9 cellular contexts compared by ENCODE assay signal in the genomic region with DNA sequence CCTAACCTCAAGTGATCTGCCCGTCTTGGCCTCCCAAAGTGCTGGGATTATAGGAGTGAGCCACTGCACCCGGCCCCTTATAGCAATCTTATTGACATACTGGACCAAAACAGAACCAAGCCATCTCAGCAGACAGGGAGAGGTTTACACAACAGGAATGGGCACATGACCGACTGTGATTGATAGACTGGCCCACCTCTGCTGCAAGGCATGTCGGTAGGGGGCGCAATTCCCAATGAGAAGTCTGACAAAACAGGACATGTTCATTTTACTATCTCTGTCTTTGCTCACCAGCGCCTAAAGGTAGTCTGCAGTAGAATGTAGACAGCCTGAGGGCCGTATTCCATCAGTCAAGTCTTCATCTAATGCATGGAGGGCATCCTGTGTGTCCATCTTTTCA. TPM values are rescaled to one million over a fixed set of nuclear protein-coding genes. Genes with fewer than 3 reads are reported as not detected.
DNase-seq lines count a peak whose midpoint lies in the region; ATAC-seq, FAIRE-seq and TF ChIP-seq lines count a peak whose summit lies in the region.
"Had no signal": no experiment of that assay in that cellular context is flagged by ENCODE, and none has a peak within 500 bp of the region (broad histone marks: within the 10 kb centered on the region; RNA-seq: fewer than 3 reads in every experiment).

No MANE protein-coding gene starts in this region.

- TF ChIP-seq CTCF in D721Med (IDR thresholded peaks at IDR 0.05; ENCODE audit: insufficient read depth, missing control alignments): peak; percentile 45
- peak; percentile 75 for TF ChIP-seq CTCF in PC-3 (conservative IDR thresholded peaks at IDR 0.05; ENCODE audit: low read depth, low read length)
- peak in 1 of 2 experiments; percentile 51 for TF ChIP-seq CTCF in brain (conservative IDR thresholded peaks at IDR 0.05)
- peak; percentile 53 for TF ChIP-seq CTCF in progenitor cell of endocrine pancreas (IDR thresholded peaks at IDR 0.05; ENCODE audit: unreplicated experiment)

- no peaks in the 10 kb centered on the region for H3K9me2 ChIP-seq in PC-3 (replicated peaks; ENCODE audit: low read length)

- H3K4me3 ChIP-seq in H7 (ENCODE audit: insufficient read depth, low read depth, low read length) (no peak overlapping the region), PC-3 (ENCODE audit: low read length) (no peak overlapping the region)

- no peaks in the 10 kb centered on the region for H3K9me3 ChIP-seq in PC-3 (ENCODE audit: low read length)

- H3K9me3 Mint-ChIP-seq in brain (peaks cover 6 to 17% (median 9%) of the 10 kb centered on the region in 5 experiments), progenitor cell of endocrine pancreas (ENCODE audit: low read depth) (peaks cover 12% of the 10 kb centered on the region)

- FAIRE-seq in D721Med (lab: Jason Lieb, UNC) (no peak), RCC 7860 (lab: Jason Lieb, UNC) (no peak), urothelium cell line (lab: Jason Lieb, UNC) (no peak)

- H3K27ac Mint-ChIP-seq in brain (no peak overlapping the region), progenitor cell of endocrine pancreas (peak overlapping the region; percentile 88)
- H3K27ac Mint-ChIP-seq: naive B cell had no signal

- H3K36me3 Mint-ChIP-seq in brain (peaks cover 5% of the 10 kb centered on the region), progenitor cell of endocrine pancreas (ENCODE audit: insufficient read depth) (peaks cover 25% of the 10 kb centered on the region)

- H3K36me3 ChIP-seq in H7 (replicated peaks; ENCODE audit: control insufficient read depth, insufficient read depth, low read length) (no peaks in the 10 kb centered on the region), PC-3 (ENCODE audit: low read depth, low read length) (no peaks in the 10 kb centered on the region)

- no peak overlapping the region for H2AFZ ChIP-seq in PC-3 (ENCODE audit: low read length)

- ATAC-seq in PC-3: no peak

- H3K4me1 ChIP-seq in PC-3 (ENCODE audit: insufficient read depth, low read length): no peaks in the 10 kb centered on the region

- H4K20me1 ChIP-seq in PC-3 (ENCODE audit: low read length): no peaks in the 10 kb centered on the region

- no peaks in the 10 kb centered on the region for H3F3A ChIP-seq in PC-3 (ENCODE audit: low read length, unreplicated experiment)

- H3K27me3 ChIP-seq in H7 (ENCODE audit: control insufficient read depth, insufficient read depth, low read length) (peaks cover 26% of the 10 kb centered on the region), PC-3 (ENCODE audit: low read length) (peaks cover 29% of the 10 kb centered on the region)

- H3K27ac ChIP-seq in PC-3 (ENCODE audit: low read length): no peak overlapping the region

- peak overlapping the region in 3 of 5 experiments; percentile 20 to 62 (median 35) for H3K4me3 Mint-ChIP-seq in brain
- peak overlapping the region; percentile 89 for H3K4me3 Mint-ChIP-seq in progenitor cell of endocrine pancreas (ENCODE audit: low read depth)

- CTCF ChIA-PET in PC-3 (lab: Charles Lee): no interaction called here

- no TSS peak for BruUV-seq in PC-3 (replicated peaks; lab: Mats Ljungman, UMichigan)

- H3K4me1 Mint-ChIP-seq in brain (peaks cover 4% of the 10 kb centered on the region), progenitor cell of endocrine pancreas (ENCODE audit: low read depth) (peaks cover 42% of the 10 kb centered on the region)

- no peaks in the 10 kb centered on the region for H3K79me2 ChIP-seq in PC-3 (ENCODE audit: low read length)

- H3K4me2 ChIP-seq in PC-3 (ENCODE audit: low read length): no peak overlapping the region

- POLR2A ChIA-PET in PC-3 (lab: Charles Lee; ENCODE audit: unreplicated experiment): no interaction called here

- intact Hi-C loops in PC-3 (cut with micrococcal nuclease): no loop called here

- no peak for DNase-seq in D721Med (ENCODE audit: insufficient read length, low spot score)
- peak; percentile 76 for DNase-seq in H7
- DNase-seq in PC-3: peak; percentile 55
- DNase-seq in progenitor cell of endocrine pancreas (ENCODE audit: low spot score, unreplicated experiment): no peak
- no peak for DNase-seq in RCC 7860 (ENCODE audit: low spot score)
- no peak for DNase-seq in NCI-H1092 treated with DMSO at 0.1 percent for 48 hours (lab: John Stamatoyannopoulos, UW)
- DNase-seq in urothelium cell line (ENCODE audit: low spot score): no peak
- DNase-seq: naive B cell had no signal

- no peak overlapping the region for H3K9ac ChIP-seq in PC-3 (ENCODE audit: low read length)

- H3K27me3 Mint-ChIP-seq in brain (peaks cover 34% of the 10 kb centered on the region), progenitor cell of endocrine pancreas (no peaks in the 10 kb centered on the region)

RNA-seq across cellular contexts. Expression of a gene that starts 2.0 kb away (rescaled TPM):
- total RNA-seq in H7 (2014; rRNA removed; shearing (Covaris generic)): 0.22 and 1.9 TPM in 2 replicates
- total RNA-seq in PC-3 (2014; rRNA removed) (1.9 and 2.0 TPM in 2 replicates), progenitor cell of endocrine pancreas (140 TPM in 2 replicates)
- 0.22 TPM for polyA plus RNA-seq in brain (ENCODE audit: insufficient read depth, low read depth, low replicate concordance)

Comparison
In these comparisons a context has a peak if more than half of its experiments do, and no peak if none do; other contexts are left out.
1. DNase-seq: peak in H7 (single experiment) and PC-3 (single experiment); none in D721Med (single experiment), progenitor cell of endocrine pancreas (single experiment), RCC 7860 (single experiment), NCI-H1092 treated with DMSO at 0.1 percent for 48 hours (single experiment) and urothelium cell line (single experiment).
2. RNA of a gene that starts 2.0 kb away (total RNA-seq): 140 TPM in progenitor cell of endocrine pancreas; 1.9 to 2.0 TPM in PC-3 and 0.22 to 1.9 TPM in H7; every median in the first group is over 10 times any median in the second.